In genomic region chr1:155218854-155219591, GRCh38 we compare ENCODE assay signal across 1 cellular context.
TF ChIP-seq lines count a peak whose summit lies in the region.

No MANE protein-coding gene starts in this region.

TF ChIP-seq in HepG2, 621 proteins besides CTCF, POLR2A, EP300 and RAD21 (continued from another document):
- TF ChIP-seq, protein P1, sequence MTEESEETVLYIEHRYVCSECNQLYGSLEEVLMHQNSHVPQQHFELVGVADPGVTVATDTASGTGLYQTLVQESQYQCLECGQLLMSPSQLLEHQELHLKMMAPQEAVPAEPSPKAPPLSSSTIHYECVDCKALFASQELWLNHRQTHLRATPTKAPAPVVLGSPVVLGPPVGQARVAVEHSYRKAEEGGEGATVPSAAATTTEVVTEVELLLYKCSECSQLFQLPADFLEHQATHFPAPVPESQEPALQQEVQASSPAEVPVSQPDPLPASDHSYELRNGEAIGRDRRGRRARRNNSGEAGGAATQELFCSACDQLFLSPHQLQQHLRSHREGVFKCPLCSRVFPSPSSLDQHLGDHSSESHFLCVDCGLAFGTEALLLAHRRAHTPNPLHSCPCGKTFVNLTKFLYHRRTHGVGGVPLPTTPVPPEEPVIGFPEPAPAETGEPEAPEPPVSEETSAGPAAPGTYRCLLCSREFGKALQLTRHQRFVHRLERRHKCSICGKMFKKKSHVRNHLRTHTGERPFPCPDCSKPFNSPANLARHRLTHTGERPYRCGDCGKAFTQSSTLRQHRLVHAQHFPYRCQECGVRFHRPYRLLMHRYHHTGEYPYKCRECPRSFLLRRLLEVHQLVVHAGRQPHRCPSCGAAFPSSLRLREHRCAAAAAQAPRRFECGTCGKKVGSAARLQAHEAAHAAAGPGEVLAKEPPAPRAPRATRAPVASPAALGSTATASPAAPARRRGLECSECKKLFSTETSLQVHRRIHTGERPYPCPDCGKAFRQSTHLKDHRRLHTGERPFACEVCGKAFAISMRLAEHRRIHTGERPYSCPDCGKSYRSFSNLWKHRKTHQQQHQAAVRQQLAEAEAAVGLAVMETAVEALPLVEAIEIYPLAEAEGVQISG (CRISPR knock-in tag; IDR thresholded peaks at IDR 0.05) = no peak
- TF ChIP-seq FOSL2 (CRISPR knock-in tag; IDR thresholded peaks at IDR 0.05) (no peak), KDM5B (CRISPR knock-in tag; IDR thresholded peaks at IDR 0.05; ENCODE audit: borderline replicate concordance) (no peak), SNAPC5 (CRISPR knock-in tag; IDR thresholded peaks at IDR 0.05; ENCODE audit: borderline replicate concordance) (no peak), TOPORS (CRISPR knock-in tag; IDR thresholded peaks at IDR 0.05) (no peak), KDM1A (CRISPR knock-in tag; IDR thresholded peaks at IDR 0.05) (no peak), USF2 (IDR thresholded peaks at IDR 0.05; ENCODE audit: low read depth, low read length) (peak; percentile 94), USF2 (CRISPR knock-in tag; IDR thresholded peaks at IDR 0.05; ENCODE audit: borderline replicate concordance) (peak; percentile 84; the same call in 1 of the 2 replicates), ZNF746 (CRISPR knock-in tag; IDR thresholded peaks at IDR 0.05) (no peak)
- TF ChIP-seq, protein P2, sequence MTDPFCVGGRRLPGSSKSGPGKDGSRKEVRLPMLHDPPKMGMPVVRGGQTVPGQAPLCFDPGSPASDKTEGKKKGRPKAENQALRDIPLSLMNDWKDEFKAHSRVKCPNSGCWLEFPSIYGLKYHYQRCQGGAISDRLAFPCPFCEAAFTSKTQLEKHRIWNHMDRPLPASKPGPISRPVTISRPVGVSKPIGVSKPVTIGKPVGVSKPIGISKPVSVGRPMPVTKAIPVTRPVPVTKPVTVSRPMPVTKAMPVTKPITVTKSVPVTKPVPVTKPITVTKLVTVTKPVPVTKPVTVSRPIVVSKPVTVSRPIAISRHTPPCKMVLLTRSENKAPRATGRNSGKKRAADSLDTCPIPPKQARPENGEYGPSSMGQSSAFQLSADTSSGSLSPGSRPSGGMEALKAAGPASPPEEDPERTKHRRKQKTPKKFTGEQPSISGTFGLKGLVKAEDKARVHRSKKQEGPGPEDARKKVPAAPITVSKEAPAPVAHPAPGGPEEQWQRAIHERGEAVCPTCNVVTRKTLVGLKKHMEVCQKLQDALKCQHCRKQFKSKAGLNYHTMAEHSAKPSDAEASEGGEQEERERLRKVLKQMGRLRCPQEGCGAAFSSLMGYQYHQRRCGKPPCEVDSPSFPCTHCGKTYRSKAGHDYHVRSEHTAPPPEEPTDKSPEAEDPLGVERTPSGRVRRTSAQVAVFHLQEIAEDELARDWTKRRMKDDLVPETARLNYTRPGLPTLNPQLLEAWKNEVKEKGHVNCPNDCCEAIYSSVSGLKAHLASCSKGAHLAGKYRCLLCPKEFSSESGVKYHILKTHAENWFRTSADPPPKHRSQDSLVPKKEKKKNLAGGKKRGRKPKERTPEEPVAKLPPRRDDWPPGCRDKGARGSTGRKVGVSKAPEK (CRISPR knock-in tag; IDR thresholded peaks at IDR 0.05; ENCODE audit: borderline replicate concordance) = no peak
TF ChIP-seq in HepG2: peak in this region for 10.
